Comparison of ENCODE assay signal across 22 cellular contexts in genomic region chr2:27763907-27764267, GRCh38. TPM values are rescaled to one million over a fixed set of nuclear protein-coding genes. Genes with fewer than 3 reads are reported as not detected.
DNase-seq lines count a peak whose midpoint lies in the region; ATAC-seq, FAIRE-seq and TF ChIP-seq lines count a peak whose summit lies in the region.
"Had no signal": no experiment of that assay in that cellular context is flagged by ENCODE, and none has a peak within 500 bp of the region (broad histone marks: within the 10 kb centered on the region; RNA-seq: fewer than 3 reads in every experiment).

No MANE protein-coding gene starts in this region.

- no peaks in the 10 kb centered on the region; the same call in 1 of the 2 replicates for H4K20me1 ChIP-seq in HepG2 (ENCODE audit: insufficient read depth, low read length)

- no peak for DNase-seq in CD14-positive monocyte (ENCODE audit: low spot score)
- DNase-seq in body of pancreas: no peak
- DNase-seq in HepG2 (ENCODE audit: low spot score): no peak
- DNase-seq in pancreas: no peak
- no peak for DNase-seq in NOMO-1 treated with DMSO at 0.1 percent for 48 hours (lab: John Stamatoyannopoulos, UW; ENCODE audit: unreplicated experiment)
- DNase-seq in CD1c-positive myeloid dendritic cell (ENCODE audit: extremely low spot score): no peak
- DNase-seq: CD4-positive, CD25-positive, alpha-beta regulatory T cell; COR-L47; DMS153; Kasumi-1; NCI-H1417; NCI-H1694 treated with DMSO at 0.1 percent for 48 hours; NCI-H2081 treated with DMSO at 0.1 percent for 48 hours; NCI-H2171 treated with DMSO at 0.1 percent for 48 hours; NCI-H524 treated with DMSO at 0.1 percent for 48 hours; NCI-H82; Right ventricle myocardium superior had no signal

- TF ChIP-seq CTCF in CD14-positive monocyte (IDR thresholded peaks at IDR 0.05) (no peak), body of pancreas (IDR thresholded peaks at IDR 0.05) (no peak), HepG2 (CRISPR knock-in tag; IDR thresholded peaks at IDR 0.05) (no peak), pancreas (IDR thresholded peaks at IDR 0.05) (no peak)

- intact Hi-C loops in CD14-positive monocyte (cut with micrococcal nuclease) (no loop called here), body of pancreas (cut with DNase I) (no loop called here), HepG2 (cut with micrococcal nuclease; ENCODE audit: unreplicated experiment) (no loop called here), pancreas (cut with DNase I) (no loop called here)

- peaks cover 50% of the 10 kb centered on the region for H3K4me1 ChIP-seq in body of pancreas
- H3K4me1 ChIP-seq in HepG2 (ENCODE audit: insufficient read depth, low read length): peaks cover 63% of the 10 kb centered on the region
- peaks cover 7 to 22% (median 13%) of the 10 kb centered on the region in 3 donors for H3K4me1 ChIP-seq in pancreas

- H3K4me1 Mint-ChIP-seq in CD14-positive monocyte: peaks cover 50% of the 10 kb centered on the region

- TF ChIP-seq POLR2A in body of pancreas (IDR thresholded peaks at IDR 0.05) (no peak), HepG2 (IDR thresholded peaks at IDR 0.05; ENCODE audit: insufficient read depth in 1 of 2, low read depth in 2 of 2, low read length in 2 of 2) (no peak)

- no TSS peak for BruUV-seq in HepG2 (replicated peaks; lab: Mats Ljungman, UMichigan)

- ATAC-seq in body of pancreas (no peak), HepG2 (no peak), pancreas (no peak), HG03378 (IDR thresholded peaks at IDR 0.05; ENCODE audit: unreplicated experiment) (no peak), GM19395 (IDR thresholded peaks at IDR 0.05; ENCODE audit: unreplicated experiment) (no peak)
- ATAC-seq: GM23338, HCT116 had no signal

- H3K4me2 ChIP-seq in HepG2 (ENCODE audit: low read depth, low read length): peak overlapping the region; percentile 66; the same call in 1 of the 2 replicates
- H3K4me2 ChIP-seq: GM23338 had no signal

- H3K27ac ChIP-seq in body of pancreas (peak overlapping the region; percentile 53 to 76 (median 68)), HepG2 (ENCODE audit: extremely low read length, insufficient read depth, low read length) (peak overlapping the region; percentile 75), pancreas (peak overlapping the region in 3 of 4 donors; percentile 53 to 69 (median 66))

- CTCF ChIA-PET in HepG2 (lab: Yijun Ruan, JAX; ENCODE audit: low intra/inter-chr PET ratio, low total read pairs): no interaction called here

- no peak overlapping the region for H3K9ac ChIP-seq in HepG2 (ENCODE audit: insufficient read depth, low read depth, low read length)

- TF ChIP-seq RAD21 in HepG2 (CRISPR knock-in tag; IDR thresholded peaks at IDR 0.05): no peak

- H3K9me3 ChIP-seq in body of pancreas: no peaks in the 10 kb centered on the region
- no peaks in the 10 kb centered on the region for H3K9me3 ChIP-seq in HepG2 (ENCODE audit: low read length)
- no peaks in the 10 kb centered on the region for H3K9me3 ChIP-seq in pancreas

- in situ Hi-C loops in HepG2 (cut with HindIII; ENCODE audit: extremely low pct_ligation_motif_present, low pct_unique_long_range_greater_than_20kb): no loop called here

- H3K27ac Mint-ChIP-seq in CD14-positive monocyte: peak overlapping the region; percentile 80 to 91 (median 90)
- H3K27ac Mint-ChIP-seq: GM23338 had no signal

- H2AFZ ChIP-seq in HepG2 (ENCODE audit: low read length): no peak overlapping the region
- H2AFZ ChIP-seq: GM23338 had no signal

- H3K4me3 ChIP-seq in body of pancreas: no peak overlapping the region
- no peak overlapping the region for H3K4me3 ChIP-seq in HepG2 (replicated peaks in 1 of 3; ENCODE audit: insufficient read depth in 1 of 3, low read depth in 2 of 3, low read length in 3 of 3)
- H3K4me3 ChIP-seq in pancreas: no peak overlapping the region
- H3K4me3 ChIP-seq: GM23338 had no signal

- FAIRE-seq in HepG2 (lab: Jason Lieb, UNC) (no peak), pancreas (lab: Jason Lieb, UNC) (no peak)
- FAIRE-seq: GM12891 had no signal

- H3K4me3 Mint-ChIP-seq in CD14-positive monocyte: peak overlapping the region in 1 of 2 donors; percentile 27
- H3K4me3 Mint-ChIP-seq: CD4-positive, CD25-positive, alpha-beta regulatory T cell; GM23338 had no signal

- H3K79me2 ChIP-seq in HepG2 (ENCODE audit: insufficient read depth, low read length): no peaks in the 10 kb centered on the region

- WGBS in body of pancreas, 2 donors: 80 to 85% methylated on average over 7 of the region's 7 CpGs
- WGBS in HepG2 (ENCODE audit: low lambda C conversion rate): 86% methylated on average over 7 of the region's 7 CpGs
- WGBS in pancreas, 2 donors: 80% methylated on average over 7 of the region's 7 CpGs

- no peaks in the 10 kb centered on the region for H3K9me3 Mint-ChIP-seq in CD14-positive monocyte
- H3K9me3 Mint-ChIP-seq: CD4-positive, CD25-positive, alpha-beta regulatory T cell; GM23338 had no signal

- no peaks in the 10 kb centered on the region for H3K36me3 Mint-ChIP-seq in CD14-positive monocyte
- H3K36me3 Mint-ChIP-seq: CD4-positive, CD25-positive, alpha-beta regulatory T cell had no signal

- TF ChIP-seq EP300 in HepG2 (IDR thresholded peaks at IDR 0.05; ENCODE audit: low read depth in 2 of 2, low read length in 2 of 2) (no peak), HepG2 (CRISPR knock-in tag; IDR thresholded peaks at IDR 0.05; ENCODE audit: borderline replicate concordance) (no peak)

- H3K36me3 ChIP-seq in body of pancreas (replicated peaks in 1 of 2; ENCODE audit: insufficient read depth in 1 of 2, low read depth in 2 of 2): no peaks in the 10 kb centered on the region
- H3K36me3 ChIP-seq in HepG2 (replicated peaks in 1 of 2; ENCODE audit: control insufficient read depth in 1 of 2, insufficient read depth in 2 of 2, low read length in 2 of 2): peaks cover 3% of the 10 kb centered on the region in 2 experiments; a peak in 3 of 5 replicates
- no peaks in the 10 kb centered on the region for H3K36me3 ChIP-seq in pancreas

- POLR2A ChIA-PET in HepG2 (lab: Yijun Ruan, JAX): interaction anchor here (1.2 to 16.2 kb wide), 4 partner anchors 9 to 37 kb away, joined by 3 to 248 read pairs (median 24); no protein-coding TSS in a partner anchor

- H3K27me3 ChIP-seq in body of pancreas (no peaks in the 10 kb centered on the region), HepG2 (ENCODE audit: control insufficient read depth in 1 of 2, insufficient read depth in 2 of 2, low read length in 2 of 2) (no peaks in the 10 kb centered on the region), pancreas (no peaks in the 10 kb centered on the region)

- H3K27me3 Mint-ChIP-seq in CD14-positive monocyte (ENCODE audit: low read depth in 3 of 3): peaks cover 0 to 2% (median 0%) of the 10 kb centered on the region in 3 donors

TF ChIP-seq in HepG2, 621 proteins besides CTCF, POLR2A, EP300 and RAD21 (continues in another document):
- TF ChIP-seq ZNF10 (CRISPR knock-in tag; IDR thresholded peaks at IDR 0.05; ENCODE audit: borderline replicate concordance, low read depth): no peak
- TF ChIP-seq, protein P1, sequence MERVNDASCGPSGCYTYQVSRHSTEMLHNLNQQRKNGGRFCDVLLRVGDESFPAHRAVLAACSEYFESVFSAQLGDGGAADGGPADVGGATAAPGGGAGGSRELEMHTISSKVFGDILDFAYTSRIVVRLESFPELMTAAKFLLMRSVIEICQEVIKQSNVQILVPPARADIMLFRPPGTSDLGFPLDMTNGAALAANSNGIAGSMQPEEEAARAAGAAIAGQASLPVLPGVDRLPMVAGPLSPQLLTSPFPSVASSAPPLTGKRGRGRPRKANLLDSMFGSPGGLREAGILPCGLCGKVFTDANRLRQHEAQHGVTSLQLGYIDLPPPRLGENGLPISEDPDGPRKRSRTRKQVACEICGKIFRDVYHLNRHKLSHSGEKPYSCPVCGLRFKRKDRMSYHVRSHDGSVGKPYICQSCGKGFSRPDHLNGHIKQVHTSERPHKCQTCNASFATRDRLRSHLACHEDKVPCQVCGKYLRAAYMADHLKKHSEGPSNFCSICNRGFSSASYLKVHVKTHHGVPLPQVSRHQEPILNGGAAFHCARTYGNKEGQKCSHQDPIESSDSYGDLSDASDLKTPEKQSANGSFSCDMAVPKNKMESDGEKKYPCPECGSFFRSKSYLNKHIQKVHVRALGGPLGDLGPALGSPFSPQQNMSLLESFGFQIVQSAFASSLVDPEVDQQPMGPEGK (CRISPR knock-in tag; IDR thresholded peaks at IDR 0.05): no peak
- TF ChIP-seq ATAD3A (CRISPR knock-in tag; IDR thresholded peaks at IDR 0.05): no peak
- no peak for TF ChIP-seq ZNF569 (CRISPR knock-in tag; IDR thresholded peaks at IDR 0.05; ENCODE audit: borderline replicate concordance)
- TF ChIP-seq PPARG (CRISPR knock-in tag; conservative IDR thresholded peaks at IDR 0.05): peak; percentile 43; the same call in 1 of the 2 replicates
- TF ChIP-seq NFRKB (IDR thresholded peaks at IDR 0.05): no peak
- TF ChIP-seq ZBTB8A (CRISPR knock-in tag; IDR thresholded peaks at IDR 0.05; ENCODE audit: borderline replicate concordance, low read depth): no peak

RNA-seq across cellular contexts. Expression of gene MRPL33, which starts 7.6 kb away (rescaled TPM):
- polyA plus RNA-seq in CD14-positive monocyte (100 to 1,000 TPM; 331 to 341 TPM), HepG2 (2011; rRNA removed) (54.9 and 69.7 TPM in 2 replicates), pancreas (100 to 1,000 TPM in 1 of 2 donors, 10 to 100 TPM in 1; 29.2 to 120 TPM)
- total RNA-seq in body of pancreas (10 to 100 TPM; 26.5 to 92.0 TPM), HepG2 (2016; rRNA removed; fragmentation: Illumina TruSeq; extraction: Trizol) (218 and 227 TPM in 2 replicates), pancreas (10 to 100 TPM; 17.8 to 29.7 (median 26.0) TPM)
- 206 and 269 TPM in 2 replicates for total RNA-seq in HepG2 (2016; cell fraction: cytosol; rRNA removed; fragmentation: Illumina TruSeq; extraction: Trizol; ENCODE audit: low read depth)
- total RNA-seq in HepG2 (2016; cell fraction: insoluble cytoplasmic fraction; rRNA removed; fragmentation: Illumina TruSeq; extraction: Trizol): 231 and 234 TPM in 2 replicates
- 210 and 239 TPM in 2 replicates for total RNA-seq in HepG2 (2016; cell fraction: membrane; rRNA removed; fragmentation: Illumina TruSeq; extraction: Trizol)
- 93.8 and 105 TPM in 2 replicates for total RNA-seq in HepG2 (2016; cell fraction: nucleus; rRNA removed; fragmentation: Illumina TruSeq; extraction: Trizol)
- 29.2 and 44.3 TPM in 2 replicates for polyA plus RNA-seq in HepG2 (2011; cell fraction: cytosol; rRNA removed)
- 19.7 and 29.3 TPM in 2 replicates for polyA plus RNA-seq in HepG2 (2011; cell fraction: nucleus; rRNA removed)
- 135 and 250 TPM in 2 replicates for polyA plus RNA-seq in HepG2 (2012)
- polyA plus RNA-seq in HepG2 (2016; cell fraction: cytosol; fragmentation: Illumina TruSeq; extraction: Trizol; ENCODE audit: low read depth): 238 and 374 TPM in 2 replicates
- polyA plus RNA-seq in HepG2 (2016; cell fraction: insoluble cytoplasmic fraction; fragmentation: Illumina TruSeq; extraction: Trizol; ENCODE audit: low read depth): 240 and 279 TPM in 2 replicates
- polyA plus RNA-seq in HepG2 (2016; cell fraction: membrane; fragmentation: Illumina TruSeq; extraction: Trizol; ENCODE audit: low read depth): 207 and 271 TPM in 2 replicates
- 189 and 213 TPM in 2 replicates for polyA plus RNA-seq in HepG2 (2016; cell fraction: nucleus; fragmentation: Illumina TruSeq; extraction: Trizol; ENCODE audit: insufficient read depth, low read depth)
- 1.6 and 6.6 TPM in 2 replicates for polyA minus RNA-seq in HepG2 (2011; rRNA and poly(A)+ RNA removed; ENCODE audit: low replicate concordance)
- polyA minus RNA-seq in HepG2 (2011; cell fraction: cytosol; rRNA and poly(A)+ RNA removed): 17.9 and 19.8 TPM in 2 replicates
- 35.8 and 39.4 TPM in 2 replicates for polyA minus RNA-seq in HepG2 (2011; cell fraction: nucleus; rRNA and poly(A)+ RNA removed)
